ENCODE assay signal across 11 cellular contexts in the genomic region with DNA sequence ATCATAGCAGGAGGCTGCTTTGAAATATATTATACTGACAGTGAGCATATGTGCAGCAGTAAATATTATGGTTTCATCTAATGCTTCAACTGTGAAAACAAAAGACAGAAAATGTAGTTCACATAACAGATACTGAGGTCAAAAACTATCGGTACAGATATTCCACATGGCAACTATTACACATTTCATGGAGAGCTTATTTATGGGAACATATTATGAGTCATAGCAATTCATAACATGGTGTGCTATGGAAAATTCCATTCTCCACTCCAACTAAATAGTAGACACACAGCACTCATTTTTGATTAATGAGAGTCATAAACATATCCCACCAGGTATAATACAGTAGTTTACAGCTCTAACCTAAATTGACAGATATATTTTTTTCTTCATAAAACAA.
DNase-seq lines count a peak whose midpoint lies in the region; ATAC-seq, FAIRE-seq and TF ChIP-seq lines count a peak whose summit lies in the region.
"Had no signal": no experiment of that assay in that cellular context is flagged by ENCODE, and none has a peak within 500 bp of the region (broad histone marks: within the 10 kb centered on the region; RNA-seq: fewer than 3 reads in every experiment).

No MANE protein-coding gene starts in this region.

- no peak for TF ChIP-seq POLR2A in spleen (IDR thresholded peaks at IDR 0.05)
- no peak for TF ChIP-seq POLR2A in H54 (IDR thresholded peaks at IDR 0.05; ENCODE audit: low read depth, low read length)
- TF ChIP-seq POLR2A in prostate gland (IDR thresholded peaks at IDR 0.05): no peak

- ATAC-seq in left ventricle myocardium superior (peak; percentile 88), HG03175 (IDR thresholded peaks at IDR 0.05; ENCODE audit: unreplicated experiment) (no peak)
- ATAC-seq: stimulated activated naive CD8-positive, alpha-beta T cell treated with anti-CD3 and anti-CD28 coated beads, Interleukin-15, amount 100 ng/mL, for 72 hours had no signal

- FAIRE-seq in HTR-8/SVneo (lab: Jason Lieb, UNC) (peak; percentile 26), H54 (lab: Jason Lieb, UNC) (no peak)

- WGBS in spleen, 5 donors: 48 to 71% (median 55%) methylated on average over 1 of the region's 1 CpG
- 57% methylated on average over 1 of the region's 1 CpG for WGBS in prostate gland

- peaks cover 0 to 30% (median 11%) of the 10 kb centered on the region in 6 donors for H3K4me1 ChIP-seq in spleen
- no peaks in the 10 kb centered on the region for H3K4me1 ChIP-seq in prostate gland (replicated peaks)

- H3K36me3 ChIP-seq in spleen (no peaks in the 10 kb centered on the region), prostate gland (no peaks in the 10 kb centered on the region)

- no peaks in the 10 kb centered on the region for H3K9me3 ChIP-seq in spleen
- no peaks in the 10 kb centered on the region for H3K9me3 ChIP-seq in prostate gland

- DNase-seq in HTR-8/SVneo (ENCODE audit: insufficient read length, low spot score): no peak
- DNase-seq in brain pericyte (ENCODE audit: low read depth, low spot score): peak; percentile 84
- DNase-seq in left ventricle myocardium superior: no peak
- no peak for DNase-seq in spleen
- no peak for DNase-seq in NCI-H524 (lab: John Stamatoyannopoulos, UW)
- DNase-seq in H54 (ENCODE audit: insufficient read length, low spot score): no peak
- DNase-seq in prostate gland (ENCODE audit: low spot score): no peak
- DNase-seq: CD8-positive, alpha-beta memory T cell; NCI-H345; stimulated activated naive CD8-positive, alpha-beta T cell treated with anti-CD3 and anti-CD28 coated beads, Interleukin-15, amount 100 ng/mL, for 72 hours had no signal

- H3K4me3 ChIP-seq in spleen (no peak overlapping the region), prostate gland (no peak overlapping the region)

- H3K27ac ChIP-seq in spleen (peak overlapping the region in 7 of 8 donors; percentile 4 to 65 (median 51)), prostate gland (no peak overlapping the region)

- TF ChIP-seq CTCF in spleen (IDR thresholded peaks at IDR 0.05 in 8 of 11, conservative IDR thresholded peaks at IDR 0.05 in 3 of 11) (no peak), prostate gland (IDR thresholded peaks at IDR 0.05) (no peak)

- H3K27me3 ChIP-seq in spleen (replicated peaks in 1 of 7): no peaks in the 10 kb centered on the region
- no peaks in the 10 kb centered on the region for H3K27me3 ChIP-seq in prostate gland (replicated peaks; ENCODE audit: insufficient read depth)

- intact Hi-C loops in left ventricle myocardium superior (cut with micrococcal nuclease) (no loop called here), spleen (cut with DNase I; ENCODE audit: low total_unique reads) (no loop called here), prostate gland (cut with DNase I) (no loop called here)

Comparison
In these comparisons a context has a peak if more than half of its experiments do, and no peak if none do; other contexts are left out.
1. H3K27ac ChIP-seq: peak in spleen (7 of 8); none in prostate gland (0 of 2).